ENCODE assay signal across 8 cellular contexts in the genomic region with DNA sequence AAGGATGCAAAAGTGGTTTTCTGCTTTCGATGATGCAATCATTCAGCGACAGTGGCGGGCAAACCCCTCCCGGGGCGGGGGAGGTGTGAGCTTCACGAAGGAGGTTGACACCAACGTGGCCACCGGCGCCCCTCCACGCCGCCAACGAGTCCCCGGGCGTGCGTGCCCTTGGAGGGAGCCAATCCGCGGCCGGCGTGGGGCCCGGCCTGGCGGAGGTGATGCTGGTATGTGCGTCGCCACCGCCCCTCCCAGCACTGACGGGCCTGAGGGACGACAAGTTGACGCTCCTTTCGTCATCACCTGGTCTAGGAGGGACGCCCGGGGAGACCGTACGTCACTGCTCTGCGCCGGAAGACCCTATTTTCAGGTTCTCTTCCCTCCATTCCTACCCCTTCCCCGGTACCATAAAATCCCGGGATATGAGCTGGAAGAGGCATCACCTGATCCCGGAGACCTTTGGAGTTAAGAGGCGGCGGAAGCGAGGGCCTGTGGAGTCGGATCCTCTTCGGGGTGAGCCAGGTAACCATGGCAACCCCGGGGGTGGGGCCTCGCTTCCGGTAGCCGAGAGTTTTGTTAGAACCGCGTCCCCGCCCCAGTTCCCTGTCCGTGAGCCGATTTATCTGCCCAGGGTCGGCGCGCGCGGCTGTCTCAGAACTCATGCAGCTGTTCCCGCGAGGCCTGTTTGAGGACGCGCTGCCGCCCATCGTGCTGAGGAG. TPM values are rescaled to one million over a fixed set of nuclear protein-coding genes. Genes with fewer than 3 reads are reported as not detected.
DNase-seq lines count a peak whose midpoint lies in the region; ATAC-seq and TF ChIP-seq lines count a peak whose summit lies in the region.

A gene (minus strand): TSS at position 146 of the 716 bp plus-strand sequence. CDS start 463 bp downstream, outside the sequence.

- no TSS peak for BruUV-seq in Panc1 (replicated peaks; lab: Mats Ljungman, UMichigan)

- POLR2A ChIA-PET in Panc1 (lab: Charles Lee): interaction anchor here (0.6 to 1.3 kb wide), 3 partner anchors 13 to 269 kb away, joined by 3 to 4 read pairs (median 4); a partner anchor contains a TSS

- intact Hi-C loops in Panc1 (cut with micrococcal nuclease; ENCODE audit: unreplicated experiment): no loop called here

- H3K27me3 ChIP-seq in Panc1 (ENCODE audit: control insufficient read depth, insufficient read depth, low read length) (no peaks in the 10 kb centered on the region), muscle layer of duodenum (ENCODE audit: low read depth, low read length) (no peaks in the 10 kb centered on the region)

- H3K36me3 ChIP-seq in Panc1 (ENCODE audit: control insufficient read depth, insufficient read depth, low read length) (peaks cover 5% of the 10 kb centered on the region; the same call in 1 of the 2 replicates), muscle layer of duodenum (ENCODE audit: control insufficient read depth in 1 of 2, insufficient read depth in 2 of 2, low read length in 2 of 2) (peaks cover 15 to 49% of the 10 kb centered on the region in 2 donors)

- H3K4me3 ChIP-seq in Panc1 (ENCODE audit: low read depth in 2 of 2, low read length in 2 of 2): peak within 1 kb of the TSS; percentile 85 to 94
- H3K4me3 ChIP-seq in muscle layer of duodenum (ENCODE audit: low read depth in 1 of 2, low read length in 2 of 2): peak within 1 kb of the TSS; percentile 85 to 97

- ATAC-seq in GM21723 (IDR thresholded peaks at IDR 0.05; ENCODE audit: unreplicated experiment): peak; percentile 82
- ATAC-seq in Panc1: peak; percentile 94
- peak; percentile 93 for ATAC-seq in esophagus mucosa

- CTCF ChIA-PET in Panc1 (lab: Charles Lee): no interaction called here

- no peaks in the 10 kb centered on the region for H3K9me3 ChIP-seq in Panc1 (ENCODE audit: control insufficient read depth, insufficient read depth, low read depth, low read length)
- no peaks in the 10 kb centered on the region for H3K9me3 ChIP-seq in muscle layer of duodenum (ENCODE audit: control insufficient read depth in 1 of 2, low read length in 2 of 2)

- peak; percentile 99 for DNase-seq in DMS53 (lab: John Stamatoyannopoulos, UW)
- peak; percentile 96 for DNase-seq in KG1 (lab: John Stamatoyannopoulos, UW)
- peak; percentile 95 for DNase-seq in Panc1 (ENCODE audit: low read depth, low spot score)
- DNase-seq in activated T-cell treated with anti-CD3 and anti-CD28 coated beads, Interleukin-2, amount 50 U/mL, for 48 hours: peak; percentile 98 to 99
- peak; percentile 97 to 98 for DNase-seq in stimulated activated CD8-positive, alpha-beta memory T cell treated with anti-CD3 and anti-CD28 coated beads, Interleukin-7, amount 100 ng/mL, for 4 hours (ENCODE audit: low read depth in 2 of 2)

- H3K4me1 ChIP-seq in Panc1 (ENCODE audit: control insufficient read depth, insufficient read depth, low read length): peaks cover 12% of the 10 kb centered on the region; the same call in 1 of the 2 replicates
- H3K4me1 ChIP-seq in muscle layer of duodenum (ENCODE audit: control insufficient read depth in 1 of 2, insufficient read depth in 2 of 2, low read length in 2 of 2): peaks cover 6 to 26% of the 10 kb centered on the region in 2 donors

- in situ Hi-C loops in Panc1 (cut with HindIII; ENCODE audit: low pct_unique_long_range_greater_than_20kb, low sequenced_read_pairs): no loop called here

- TF ChIP-seq CTCF in Panc1 (IDR thresholded peaks at IDR 0.05): no peak

- H3K27ac ChIP-seq in Panc1 (ENCODE audit: low read length): peak within 1 kb of the TSS; percentile 94
- H3K27ac ChIP-seq in muscle layer of duodenum (ENCODE audit: low read length): peak within 1 kb of the TSS; percentile 99

RNA-seq across cellular contexts. Expression of the gene that starts here (rescaled TPM):
- total RNA-seq in Panc1 (2021; ENCODE audit: unreplicated experiment) (38.1 TPM), esophagus mucosa (10.6 TPM)
- 37.2 TPM for polyA plus RNA-seq in Panc1 (2012; ENCODE audit: insufficient read length)

Comparison
In these comparisons a context has a peak if more than half of its experiments do, and no peak if none do; other contexts are left out.
1. Peak in every context shown above with its lines: DNase-seq, ATAC-seq, H3K4me3 ChIP-seq and H3K27ac ChIP-seq.